19 cellular contexts compared by ENCODE assay signal in genomic region chr2:60400462-60400861, GRCh38.
DNase-seq lines count a peak whose midpoint lies in the region; ATAC-seq, FAIRE-seq and TF ChIP-seq lines count a peak whose summit lies in the region.
"Had no signal": no experiment of that assay in that cellular context is flagged by ENCODE, and none has a peak within 500 bp of the region (broad histone marks: within the 10 kb centered on the region; RNA-seq: fewer than 3 reads in every experiment).

No MANE protein-coding gene starts in this region.

- H3K9me3 ChIP-seq in DND-41 (ENCODE audit: insufficient read depth, low read length, severe bottlenecking) (no peaks in the 10 kb centered on the region), GM12878 (replicated peaks; ENCODE audit: control insufficient read depth, insufficient read depth, low read length) (no peaks in the 10 kb centered on the region), smooth muscle cell (replicated peaks; ENCODE audit: low read depth) (no peaks in the 10 kb centered on the region)
- H3K9me3 ChIP-seq: Caco-2 had no signal

- H3K9ac ChIP-seq in DND-41 (ENCODE audit: low read depth, low read length) (no peak overlapping the region), GM12878 (ENCODE audit: control insufficient read depth, insufficient read depth, low read length) (no peak overlapping the region), smooth muscle cell (ENCODE audit: low read depth) (no peak overlapping the region)

- TF ChIP-seq EP300 in GM12878 (IDR thresholded peaks at IDR 0.05; ENCODE audit: borderline replicate concordance in 1 of 2, control insufficient read depth in 1 of 2, low read depth in 2 of 2, low read length in 2 of 2), result no peak

- SMC1A ChIA-PET in GM12878 (lab: Charles Lee; ENCODE audit: uncharacterized antibody, unreplicated experiment), result no interaction called here

- ATAC-seq in DND-41 (ENCODE audit: insufficient read depth, low read depth), result peak; percentile 39
- ATAC-seq in HG02610 (IDR thresholded peaks at IDR 0.05; ENCODE audit: unreplicated experiment), result peak; percentile 48
- ATAC-seq in GM12878, result no peak
- no peak for ATAC-seq in GM21825 (IDR thresholded peaks at IDR 0.05; ENCODE audit: unreplicated experiment)
- no peak for ATAC-seq in GM19023 (IDR thresholded peaks at IDR 0.05; ENCODE audit: unreplicated experiment)
- ATAC-seq in omental fat pad (ENCODE audit: low FRiP score), result no peak
- ATAC-seq: K562 had no signal

- H3K4me1 ChIP-seq in DND-41 (ENCODE audit: insufficient read depth, low read length), result peaks cover 17% of the 10 kb centered on the region
- H3K4me1 ChIP-seq in GM12878 (ENCODE audit: control insufficient read depth, insufficient read depth, low read length), result peaks cover 5% of the 10 kb centered on the region; the same call in 1 of the 2 replicates
- H3K4me1 ChIP-seq in smooth muscle cell (ENCODE audit: low read depth), result peaks cover 6% of the 10 kb centered on the region
- H3K4me1 ChIP-seq: Caco-2 had no signal

- CTCF ChIA-PET in GM12878 (lab: Yijun Ruan, JAX), result no interaction called here

- H3K4me2 ChIP-seq in DND-41 (ENCODE audit: insufficient read depth, low read length) (no peak overlapping the region), GM12878 (ENCODE audit: control insufficient read depth, insufficient read depth) (no peak overlapping the region), smooth muscle cell (no peak overlapping the region)

- DNase-seq in DND-41, result peak; percentile 9
- no peak for DNase-seq in GM12878 (ENCODE audit: low read depth, low spot score)
- no peak for DNase-seq in smooth muscle cell (lab: John Stamatoyannopoulos, UW; ENCODE audit: unreplicated experiment)
- DNase-seq in hippocampal formation (lab: John Stamatoyannopoulos, UW), result no peak
- no peak for DNase-seq in omental fat pad (ENCODE audit: low spot score)
- DNase-seq: Caco-2, DMS153, H7, NCI-H1436, NCI-H2029 treated with DMSO at 0.1 percent for 48 hours, NCI-H2171 treated with DMSO at 0.1 percent for 48 hours, NCI-H748 treated with DMSO at 0.1 percent for 48 hours, RPMI8226, SIG-M5 had no signal

- H3K27ac ChIP-seq in DND-41 (ENCODE audit: low read length), result peak overlapping the region; percentile 9; the same call in 1 of the 2 replicates
- H3K27ac ChIP-seq in GM12878 (ENCODE audit: control insufficient read depth, insufficient read depth), result no peak overlapping the region
- no peak overlapping the region for H3K27ac ChIP-seq in smooth muscle cell (ENCODE audit: low read depth)

- no peaks in the 10 kb centered on the region for H3F3A ChIP-seq in smooth muscle cell (ENCODE audit: low read depth)

- no peaks in the 10 kb centered on the region for H3K36me3 ChIP-seq in DND-41 (ENCODE audit: insufficient read depth, low read length)
- H3K36me3 ChIP-seq in GM12878 (ENCODE audit: control insufficient read depth in 2 of 2, insufficient read depth in 2 of 2, low read length in 1 of 2), result no peaks in the 10 kb centered on the region
- H3K36me3 ChIP-seq in smooth muscle cell (ENCODE audit: low read depth), result no peaks in the 10 kb centered on the region

- no peak for FAIRE-seq in GM12878 (lab: Jason Lieb, UNC)
- FAIRE-seq: GM18507, K562 had no signal

- TF ChIP-seq POLR2A in GM12878 (IDR thresholded peaks at IDR 0.05; ENCODE audit: low read depth, low read length), result no peak

- H3K79me2 ChIP-seq in DND-41 (ENCODE audit: insufficient read depth, low read length) (no peaks in the 10 kb centered on the region), GM12878 (ENCODE audit: control insufficient read depth, insufficient read depth, low read length) (no peaks in the 10 kb centered on the region), smooth muscle cell (ENCODE audit: low read depth) (no peaks in the 10 kb centered on the region)

- no peak for TF ChIP-seq RAD21 in GM12878 (IDR thresholded peaks at IDR 0.05; ENCODE audit: insufficient read depth, low read depth, low read length)

- no TSS peak for BruUV-seq in GM12878 (replicated peaks; lab: Mats Ljungman, UMichigan)

- WGBS in GM12878 (ENCODE audit: insufficient coverage, insufficient replicate concordance, low lambda C conversion rate, missing lambda C conversion rate), result 22% methylated on average over 6 of the region's 6 CpGs
- 75% methylated on average over 6 of the region's 6 CpGs for WGBS in smooth muscle cell (ENCODE audit: low lambda C conversion rate)

- intact Hi-C loops in GM12878 (cut with micrococcal nuclease; ENCODE audit: unreplicated experiment), result no loop called here

- no peaks in the 10 kb centered on the region for H4K20me1 ChIP-seq in DND-41 (ENCODE audit: insufficient read depth, low read length)
- H4K20me1 ChIP-seq in GM12878 (ENCODE audit: control insufficient read depth, insufficient read depth), result no peaks in the 10 kb centered on the region
- H4K20me1 ChIP-seq in smooth muscle cell (ENCODE audit: low read depth), result no peaks in the 10 kb centered on the region

- no peak for TF ChIP-seq CTCF in DND-41 (IDR thresholded peaks at IDR 0.05; ENCODE audit: borderline replicate concordance, extremely low read depth, low read length, poor library complexity, severe bottlenecking)
- TF ChIP-seq CTCF in GM12878 (IDR thresholded peaks at IDR 0.05 in 2 of 3, conservative IDR thresholded peaks at IDR 0.05 in 1 of 3; ENCODE audit: control insufficient read depth in 2 of 3, extremely low read depth in 1 of 3, insufficient read depth in 1 of 3, low read depth in 3 of 3, low read length in 3 of 3), result no peak
- TF ChIP-seq CTCF in smooth muscle cell (IDR thresholded peaks at IDR 0.05; ENCODE audit: borderline replicate concordance, insufficient read depth, poor library complexity, severe bottlenecking), result no peak
- TF ChIP-seq CTCF in omental fat pad (IDR thresholded peaks at IDR 0.05), result no peak

- in situ Hi-C loops in GM12878 (cut with MboI), result no loop called here

- H2AFZ ChIP-seq in DND-41 (ENCODE audit: low read depth, low read length) (peak overlapping the region; percentile 11), GM12878 (ENCODE audit: control insufficient read depth, low read depth, low read length) (peak overlapping the region; percentile 8), smooth muscle cell (ENCODE audit: low read depth) (peak overlapping the region; percentile 75)

- H3K27me3 ChIP-seq in DND-41 (ENCODE audit: insufficient read depth, low read length, poor library complexity) (no peaks in the 10 kb centered on the region), GM12878 (replicated peaks in 1 of 2; ENCODE audit: control insufficient read depth in 2 of 2, insufficient read depth in 2 of 2, low read length in 1 of 2) (no peaks in the 10 kb centered on the region; a peak in 1 of 4 replicates), smooth muscle cell (ENCODE audit: low read depth) (no peaks in the 10 kb centered on the region)

- POLR2A ChIA-PET in GM12878 (lab: Charles Lee), result interaction anchor here (0.6 kb wide), 1 partner anchor 42 kb away, joined by 3 read pairs; no protein-coding TSS in a partner anchor

- no peak overlapping the region for H3K4me3 ChIP-seq in DND-41 (ENCODE audit: low read depth in 1 of 2, low read length in 2 of 2)
- H3K4me3 ChIP-seq in GM12878, result no peak overlapping the region
- H3K4me3 ChIP-seq in smooth muscle cell, result no peak overlapping the region
- H3K4me3 ChIP-seq: K562 had no signal

- RAD21 ChIA-PET in GM12878 (lab: Charles Lee; ENCODE audit: unreplicated experiment), result no interaction called here

TF ChIP-seq in GM12878, 131 proteins besides CTCF, POLR2A, EP300 and RAD21:
- no peak for TF ChIP-seq WRNIP1 (IDR thresholded peaks at IDR 0.05; ENCODE audit: borderline replicate concordance, low read depth, low read length)
- TF ChIP-seq ZBTB4 (CRISPR knock-in tag; IDR thresholded peaks at IDR 0.05), result no peak
- TF ChIP-seq POLR2AphosphoS5 (IDR thresholded peaks at IDR 0.05; ENCODE audit: low read length), result no peak
- TF ChIP-seq PML (IDR thresholded peaks at IDR 0.05; ENCODE audit: low read length), result no peak
- TF ChIP-seq ZNF217 (IDR thresholded peaks at IDR 0.05), result no peak
- no peak for TF ChIP-seq ATF2 (IDR thresholded peaks at IDR 0.05; ENCODE audit: low read length)
- TF ChIP-seq CBFB (IDR thresholded peaks at IDR 0.05; ENCODE audit: low read depth), result no peak
- TF ChIP-seq EED (IDR thresholded peaks at IDR 0.05; ENCODE audit: low read depth), result no peak
- no peak for TF ChIP-seq FOXK2 (IDR thresholded peaks at IDR 0.05)
- no peak for TF ChIP-seq ZBED1 (IDR thresholded peaks at IDR 0.05; ENCODE audit: borderline replicate concordance)
- no peak for TF ChIP-seq SP1 (IDR thresholded peaks at IDR 0.05; ENCODE audit: low read depth, low read length)
TF ChIP-seq in GM12878: peak in this region for 0.

Comparison
In these comparisons a context has a peak if more than half of its experiments do, and no peak if none do; other contexts are left out.
1. ATAC-seq: peak in DND-41 (single experiment) and HG02610 (single experiment); none in GM12878 (single experiment), GM21825 (single experiment), GM19023 (single experiment) and omental fat pad (single experiment).
2. H2AFZ ChIP-seq: peak in every context shown above with its lines; median percentile 75 in smooth muscle cell; 11 in DND-41; 8 in GM12878.